12 cellular contexts compared by ENCODE assay signal in genomic region chr16:23132921-23133532, GRCh38. TPM values are rescaled to one million over a fixed set of nuclear protein-coding genes. Genes with fewer than 3 reads are reported as not detected.
DNase-seq lines count a peak whose midpoint lies in the region; ATAC-seq, FAIRE-seq and TF ChIP-seq lines count a peak whose summit lies in the region.
"Had no signal": no experiment of that assay in that cellular context is flagged by ENCODE, and none has a peak within 500 bp of the region (broad histone marks: within the 10 kb centered on the region; RNA-seq: fewer than 3 reads in every experiment).

No MANE protein-coding gene starts in this region.

- no peaks in the 10 kb centered on the region for H3K27me3 Mint-ChIP-seq in chondrocyte (ENCODE audit: low read depth)
- H3K27me3 Mint-ChIP-seq: activated CD4-positive, alpha-beta T cell treated with anti-CD3 and anti-CD28 coated beads for 36 hours had no signal

- peak overlapping the region in 2 of 3 experiments; percentile 43 to 47 for H3K4me3 ChIP-seq in keratinocyte (ENCODE audit: control insufficient read depth in 2 of 3, extremely low read depth in 1 of 3, insufficient read depth in 2 of 3, low read depth in 1 of 3, low read length in 3 of 3)
- peak overlapping the region; percentile 19 to 52 (median 30) for H3K4me3 ChIP-seq in skeletal muscle tissue (ENCODE audit: low read length in 3 of 3)

- peak; percentile 46 for DNase-seq in GM03348 (ENCODE audit: low spot score)
- DNase-seq in chondrocyte (ENCODE audit: low spot score) = no peak
- DNase-seq in keratinocyte (ENCODE audit: low read depth, low spot score) = no peak
- DNase-seq in stimulated activated effector memory CD8-positive, alpha-beta T cell treated with anti-CD3 and anti-CD28 coated beads, Interleukin-12 subunit alpha, Interleukin-12 subunit beta, amount 100 ng/mL, for 72 hours (ENCODE audit: low spot score in 2 of 2) = no peak
- DNase-seq in GM19238 (ENCODE audit: insufficient read length, low spot score) = no peak
- DNase-seq in NCI-H187 treated with DMSO at 0.1 percent for 48 hours (lab: John Stamatoyannopoulos, UW) = no peak
- DNase-seq: activated CD4-positive, alpha-beta T cell treated with anti-CD3 and anti-CD28 coated beads for 36 hours; NCI-H1092 treated with DMSO at 0.1 percent for 48 hours had no signal

- peak overlapping the region; percentile 1 for H3K27ac Mint-ChIP-seq in chondrocyte (ENCODE audit: unreplicated experiment)
- H3K27ac Mint-ChIP-seq in stimulated activated effector memory CD8-positive, alpha-beta T cell treated with anti-CD3 and anti-CD28 coated beads, Interleukin-12 subunit alpha, Interleukin-12 subunit beta, amount 100 ng/mL, for 72 hours = no peak overlapping the region
- H3K27ac Mint-ChIP-seq: activated CD4-positive, alpha-beta T cell treated with anti-CD3 and anti-CD28 coated beads for 36 hours; activated naive CD4-positive, alpha-beta T cell treated with anti-CD3 and anti-CD28 coated beads, Interleukin-2, amount 50 U/mL, for 72 hours had no signal

- H3K9me1 ChIP-seq in keratinocyte (ENCODE audit: control insufficient read depth, extremely low read depth, insufficient read depth, low read length) = peaks cover 4% of the 10 kb centered on the region

- TF ChIP-seq CTCF in chondrocyte (IDR thresholded peaks at IDR 0.05) (no peak), keratinocyte (optimal IDR thresholded peaks at IDR 0.05 in 1 of 3, IDR thresholded peaks at IDR 0.05 in 1 of 3, conservative IDR thresholded peaks at IDR 0.05 in 1 of 3; ENCODE audit: extremely low read depth in 1 of 3, insufficient read depth in 2 of 3, low read length in 3 of 3) (no peak)

- dilution Hi-C loops in keratinocyte (cut with MboI; ENCODE audit: extremely low pct_ligation_motif_present, low sequenced_read_pairs) = no loop called here

- peaks cover 2% of the 10 kb centered on the region for H4K20me1 ChIP-seq in keratinocyte (ENCODE audit: control insufficient read depth, extremely low read depth, insufficient read depth, low read length)

- peaks cover 0 to 3% of the 10 kb centered on the region in 2 experiments for H3K36me3 ChIP-seq in keratinocyte (ENCODE audit: control insufficient read depth in 2 of 2, extremely low read depth in 1 of 2, insufficient read depth in 2 of 2, low read length in 2 of 2)
- H3K36me3 ChIP-seq in skeletal muscle tissue (ENCODE audit: control insufficient read depth in 3 of 3, insufficient read depth in 3 of 3, low read length in 3 of 3) = no peaks in the 10 kb centered on the region

- H3K27ac ChIP-seq in keratinocyte (ENCODE audit: control insufficient read depth, insufficient read depth, low read length) (peak overlapping the region; percentile 66), skeletal muscle tissue (ENCODE audit: low read depth, low read length) (peak overlapping the region; percentile 37)

- peaks cover 7% of the 10 kb centered on the region for H3K9me3 ChIP-seq in keratinocyte (ENCODE audit: control insufficient read depth, low read depth, low read length)
- no peaks in the 10 kb centered on the region for H3K9me3 ChIP-seq in skeletal muscle tissue (ENCODE audit: control insufficient read depth in 3 of 3, low read length in 3 of 3)

- H3K27me3 ChIP-seq in keratinocyte (ENCODE audit: control insufficient read depth, extremely low read depth, insufficient read depth, low read length) = no peaks in the 10 kb centered on the region
- H3K27me3 ChIP-seq in skeletal muscle tissue (ENCODE audit: control insufficient read depth in 3 of 3, insufficient read depth in 3 of 3, low read length in 3 of 3) = no peaks in the 10 kb centered on the region

- no peaks in the 10 kb centered on the region for H3K36me3 Mint-ChIP-seq in chondrocyte (ENCODE audit: low read depth)
- no peaks in the 10 kb centered on the region for H3K36me3 Mint-ChIP-seq in stimulated activated effector memory CD8-positive, alpha-beta T cell treated with anti-CD3 and anti-CD28 coated beads, Interleukin-12 subunit alpha, Interleukin-12 subunit beta, amount 100 ng/mL, for 72 hours

- H3K4me3 Mint-ChIP-seq in chondrocyte (ENCODE audit: unreplicated experiment) = no peak overlapping the region
- no peak overlapping the region for H3K4me3 Mint-ChIP-seq in stimulated activated effector memory CD8-positive, alpha-beta T cell treated with anti-CD3 and anti-CD28 coated beads, Interleukin-12 subunit alpha, Interleukin-12 subunit beta, amount 100 ng/mL, for 72 hours
- H3K4me3 Mint-ChIP-seq: activated CD4-positive, alpha-beta T cell treated with anti-CD3 and anti-CD28 coated beads for 36 hours had no signal

- peak; percentile 81 for FAIRE-seq in keratinocyte (lab: Jason Lieb, UNC)
- FAIRE-seq: GM18507 had no signal

- peaks cover 13% of the 10 kb centered on the region for H3K9me3 Mint-ChIP-seq in chondrocyte (ENCODE audit: low read depth)
- H3K9me3 Mint-ChIP-seq in stimulated activated effector memory CD8-positive, alpha-beta T cell treated with anti-CD3 and anti-CD28 coated beads, Interleukin-12 subunit alpha, Interleukin-12 subunit beta, amount 100 ng/mL, for 72 hours = peaks cover 4% of the 10 kb centered on the region

- H3K79me2 ChIP-seq in keratinocyte (ENCODE audit: control insufficient read depth, insufficient read depth, low read length) = peaks cover 100% of the 10 kb centered on the region

- H3K4me2 ChIP-seq in keratinocyte (ENCODE audit: control insufficient read depth, extremely low read depth, insufficient read depth, low read depth, low read length) = peak overlapping the region; percentile 86

- H3K4me1 ChIP-seq in keratinocyte (ENCODE audit: control insufficient read depth, extremely low read depth, insufficient read depth, low read length) = peaks cover 19% of the 10 kb centered on the region
- peaks cover 15 to 27% (median 21%) of the 10 kb centered on the region in 3 donors for H3K4me1 ChIP-seq in skeletal muscle tissue (ENCODE audit: control insufficient read depth in 3 of 3, insufficient read depth in 3 of 3, low read length in 3 of 3)

- ATAC-seq in stimulated activated effector memory CD8-positive, alpha-beta T cell treated with anti-CD3 and anti-CD28 coated beads, Interleukin-12 subunit alpha, Interleukin-12 subunit beta, amount 100 ng/mL, for 72 hours = no peak
- ATAC-seq in HG03097 (IDR thresholded peaks at IDR 0.05; ENCODE audit: low FRiP score, unreplicated experiment) = no peak
- ATAC-seq: activated CD4-positive, alpha-beta T cell treated with anti-CD3 and anti-CD28 coated beads for 36 hours; activated naive CD4-positive, alpha-beta T cell treated with anti-CD3 and anti-CD28 coated beads, Interleukin-2, amount 50 U/mL, for 72 hours had no signal

- peaks cover 26% of the 10 kb centered on the region for H3K4me1 Mint-ChIP-seq in chondrocyte (ENCODE audit: low read depth)
- H3K4me1 Mint-ChIP-seq in stimulated activated effector memory CD8-positive, alpha-beta T cell treated with anti-CD3 and anti-CD28 coated beads, Interleukin-12 subunit alpha, Interleukin-12 subunit beta, amount 100 ng/mL, for 72 hours = peaks cover 11% of the 10 kb centered on the region

- no peak overlapping the region for H2AFZ ChIP-seq in keratinocyte (ENCODE audit: control insufficient read depth, low read length)

- H3K9ac ChIP-seq in keratinocyte (ENCODE audit: control insufficient read depth, extremely low read depth, insufficient read depth, low read length) = peak overlapping the region; percentile 43
- H3K9ac ChIP-seq in skeletal muscle tissue (ENCODE audit: low read depth in 1 of 3, low read length in 3 of 3) = peak overlapping the region; percentile 10 to 60 (median 52)

RNA-seq across cellular contexts. Expression of gene USP31, which starts 16.2 kb away (rescaled TPM):
- total RNA-seq in chondrocyte (8.7 to 9.3 TPM (median 8.7 TPM) in 3 replicates), skeletal muscle tissue (8.9 TPM)
- 14.0 to 16.3 TPM (median 15.8 TPM) in 3 replicates for polyA plus RNA-seq in keratinocyte
- polyA plus RNA-seq in keratinocyte (2011; ENCODE audit: low read depth) = 8.2 TPM
- 9.3 and 11.8 TPM in 2 replicates for polyA plus RNA-seq in keratinocyte (2011; cell fraction: cytosol; rRNA removed)
- polyA plus RNA-seq in keratinocyte (2011; cell fraction: nucleus; rRNA removed) = 26.6 and 31.3 TPM in 2 replicates
- polyA plus RNA-seq in keratinocyte (2012; ENCODE audit: low replicate concordance) = 8.4 and 11.4 TPM in 2 replicates
- polyA minus RNA-seq in keratinocyte = 28.2 to 53.4 TPM (median 46.9 TPM) in 3 replicates
- 22.4 TPM for polyA minus RNA-seq in keratinocyte (2011; cell fraction: cytosol; rRNA and poly(A)+ RNA removed)
- 39.5 and 68.3 TPM in 2 replicates for polyA minus RNA-seq in keratinocyte (2011; cell fraction: nucleus; rRNA and poly(A)+ RNA removed)

RNA-seq across cellular contexts. Expression of gene SCNN1G, which starts 49.5 kb away (rescaled TPM):
- not detected in 3 replicates for total RNA-seq in chondrocyte
- 0.25 to 0.70 TPM (median 0.29 TPM) in 3 replicates for polyA plus RNA-seq in keratinocyte
- polyA plus RNA-seq in keratinocyte (2011; ENCODE audit: low read depth) = 0.67 TPM
- 0.12 and 0.18 TPM in 2 replicates for polyA plus RNA-seq in keratinocyte (2011; cell fraction: cytosol; rRNA removed)
- 0.97 and 1.1 TPM in 2 replicates for polyA plus RNA-seq in keratinocyte (2011; cell fraction: nucleus; rRNA removed)
- polyA plus RNA-seq in keratinocyte (2012; ENCODE audit: low replicate concordance) = 0.58 and 2.7 TPM in 2 replicates
- 0.16 to 0.33 TPM (median 0.30 TPM) in 3 replicates for polyA minus RNA-seq in keratinocyte
- not detected for polyA minus RNA-seq in keratinocyte (2011; cell fraction: cytosol; rRNA and poly(A)+ RNA removed)
- polyA minus RNA-seq in keratinocyte (2011; cell fraction: nucleus; rRNA and poly(A)+ RNA removed) = 0.84 and 0.85 TPM in 2 replicates
- not detected for total RNA-seq in skeletal muscle tissue
- total RNA-seq: activated CD4-positive, alpha-beta T cell treated with anti-CD3 and anti-CD28 coated beads for 36 hours; activated naive CD4-positive, alpha-beta T cell treated with anti-CD3 and anti-CD28 coated beads, Interleukin-2, amount 50 U/mL, for 72 hours had no signal
